In the genomic region with DNA sequence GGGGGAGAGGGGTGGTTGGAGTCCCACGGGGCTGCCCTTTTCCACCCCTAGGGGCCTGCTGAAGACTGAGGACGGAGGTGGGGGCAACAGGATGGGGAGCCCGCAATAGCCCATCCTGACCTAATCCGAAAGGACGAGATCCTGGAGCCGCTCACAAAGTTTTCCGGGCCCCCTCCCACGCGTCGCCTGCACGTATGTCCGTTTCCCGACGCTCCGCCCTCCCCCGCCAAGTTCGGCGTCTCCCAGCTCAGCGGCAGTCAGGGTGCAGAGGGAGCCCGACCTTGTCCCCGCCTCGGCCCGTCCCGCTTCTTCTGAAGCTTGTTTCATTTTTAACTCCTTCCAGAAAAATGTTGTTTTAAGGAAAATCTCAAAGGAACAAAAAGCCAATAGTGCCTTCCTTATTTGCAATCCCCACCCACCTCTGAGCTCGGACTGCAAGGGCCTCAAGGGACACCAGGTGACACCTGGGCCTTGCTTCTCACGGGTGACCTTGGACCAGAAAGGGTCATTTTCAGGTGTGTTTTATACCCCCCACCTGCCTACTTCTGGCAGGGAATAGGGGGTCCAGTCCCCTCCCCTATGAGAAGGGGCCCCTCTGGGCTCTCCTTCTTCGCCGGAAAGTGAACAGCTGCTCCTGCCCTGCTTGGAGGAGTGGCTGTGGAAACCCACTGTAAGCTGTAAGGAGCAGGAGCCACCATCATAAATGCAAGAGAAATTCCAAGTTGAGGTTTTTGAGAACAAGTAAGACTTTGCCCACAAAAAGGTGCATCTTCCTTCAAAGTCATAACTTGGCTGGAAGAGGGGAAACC, we compare ENCODE assay signal across 9 cellular contexts. TPM values are rescaled to one million over a fixed set of nuclear protein-coding genes. Genes with fewer than 3 reads are reported as not detected.
DNase-seq lines count a peak whose midpoint lies in the region; ATAC-seq, FAIRE-seq and TF ChIP-seq lines count a peak whose summit lies in the region.
"Had no signal": no experiment of that assay in that cellular context is flagged by ENCODE, and none has a peak within 500 bp of the region (broad histone marks: within the 10 kb centered on the region; RNA-seq: fewer than 3 reads in every experiment).

No MANE protein-coding gene starts in this region.

- H3K9ac ChIP-seq in colonic mucosa (ENCODE audit: low read depth in 2 of 2, low read length in 2 of 2), result peak overlapping the region in 1 of 2 donors; percentile 64

- peak overlapping the region; percentile 58 for H3K4me3 Mint-ChIP-seq in activated T-cell treated with anti-CD3 and anti-CD28 coated beads, Interleukin-2, amount 50 U/mL, for 4 hours
- peak overlapping the region; percentile 30 for H3K4me3 Mint-ChIP-seq in memory B cell

- peaks cover 19% of the 10 kb centered on the region for H3K27me3 Mint-ChIP-seq in activated T-cell treated with anti-CD3 and anti-CD28 coated beads, Interleukin-2, amount 50 U/mL, for 4 hours (ENCODE audit: low read depth)
- H3K27me3 Mint-ChIP-seq in memory B cell, result peaks cover 16% of the 10 kb centered on the region

- H3K4me3 ChIP-seq in colonic mucosa (peak overlapping the region; percentile 59), upper lobe of left lung (peak overlapping the region; percentile 36 to 90 (median 73)), MG63 (no peak overlapping the region)

- H3K9me3 Mint-ChIP-seq in activated T-cell treated with anti-CD3 and anti-CD28 coated beads, Interleukin-2, amount 50 U/mL, for 4 hours, result no peaks in the 10 kb centered on the region
- H3K9me3 Mint-ChIP-seq in memory B cell, result peaks cover 2% of the 10 kb centered on the region

- TF ChIP-seq POLR2A in upper lobe of left lung (IDR thresholded peaks at IDR 0.05), result no peak
- no peak for TF ChIP-seq POLR2A in GM12892 (IDR thresholded peaks at IDR 0.05; ENCODE audit: low read depth, low read length)

- H3K27ac Mint-ChIP-seq in memory B cell, result no peak overlapping the region

- no peak for TF ChIP-seq EP300 in upper lobe of left lung (IDR thresholded peaks at IDR 0.05)

- intact Hi-C loops in colonic mucosa (cut with DNase I), result no loop called here

- H3K36me3 Mint-ChIP-seq in activated T-cell treated with anti-CD3 and anti-CD28 coated beads, Interleukin-2, amount 50 U/mL, for 4 hours (ENCODE audit: insufficient read depth), result no peaks in the 10 kb centered on the region
- H3K36me3 Mint-ChIP-seq in memory B cell, result no peaks in the 10 kb centered on the region

- H3K36me3 ChIP-seq in colonic mucosa, result no peaks in the 10 kb centered on the region
- H3K36me3 ChIP-seq in upper lobe of left lung, result no peaks in the 10 kb centered on the region
- H3K36me3 ChIP-seq in MG63, result no peaks in the 10 kb centered on the region

- no peaks in the 10 kb centered on the region for H3K4me1 ChIP-seq in colonic mucosa
- H3K4me1 ChIP-seq in upper lobe of left lung, result peaks cover 25 to 47% (median 29%) of the 10 kb centered on the region in 4 donors

- H3K27me3 ChIP-seq in colonic mucosa, result no peaks in the 10 kb centered on the region
- H3K27me3 ChIP-seq in upper lobe of left lung, result peaks cover 0 to 17% (median 7%) of the 10 kb centered on the region in 4 donors
- H3K27me3 ChIP-seq in MG63, result peaks cover 15% of the 10 kb centered on the region

- no peak for TF ChIP-seq CTCF in colonic mucosa (IDR thresholded peaks at IDR 0.05)
- TF ChIP-seq CTCF in upper lobe of left lung (IDR thresholded peaks at IDR 0.05), result peak in 1 of 6 experiments; percentile 3

- DNase-seq in activated T-cell treated with anti-CD3 and anti-CD28 coated beads, Interleukin-2, amount 50 U/mL, for 4 hours, result no peak
- DNase-seq in activated T-cell treated with anti-CD3 and anti-CD28 coated beads for 4 hours (no peak), colonic mucosa (peak; percentile 72), memory B cell (ENCODE audit: low spot score in 2 of 2) (no peak), upper lobe of left lung (peak in 1 of 2 donors; percentile 83), GM12892 (ENCODE audit: insufficient read length) (no peak), A172 (ENCODE audit: low spot score) (no peak), MG63 (no peak)

- WGBS in upper lobe of left lung, 2 donors, result 9 to 12% methylated on average over 23 to 28 of the region's 28 CpGs

- peak overlapping the region; percentile 60 for H3K27ac ChIP-seq in colonic mucosa
- peak overlapping the region; percentile 79 to 94 (median 91) for H3K27ac ChIP-seq in upper lobe of left lung

- H3K4me1 Mint-ChIP-seq in activated T-cell treated with anti-CD3 and anti-CD28 coated beads, Interleukin-2, amount 50 U/mL, for 4 hours (ENCODE audit: low read depth), result peaks cover 7% of the 10 kb centered on the region
- H3K4me1 Mint-ChIP-seq in memory B cell, result peaks cover 5% of the 10 kb centered on the region

- FAIRE-seq in GM12892 (lab: Jason Lieb, UNC), result no peak

- no peak for ATAC-seq in activated T-cell treated with anti-CD3 and anti-CD28 coated beads, Interleukin-2, amount 50 U/mL, for 4 hours
- ATAC-seq in memory B cell (ENCODE audit: low read depth), result no peak
- peak in 1 of 2 donors; percentile 37 for ATAC-seq in upper lobe of left lung (ENCODE audit: low FRiP score in 2 of 2)

- H3K9me3 ChIP-seq in colonic mucosa (no peaks in the 10 kb centered on the region), upper lobe of left lung (no peaks in the 10 kb centered on the region), MG63 (no peaks in the 10 kb centered on the region)

RNA-seq across cellular contexts. Expression of gene ZNF423, which starts 3.4 kb away (rescaled TPM):
- total RNA-seq in activated T-cell treated with anti-CD3 and anti-CD28 coated beads, Interleukin-2, amount 50 U/mL, for 4 hours, result under 1 TPM in 1 of 3 donors, not detected in 2; 0.03 TPM
- 1 to 10 TPM; 4.7 to 7.3 TPM for total RNA-seq in colonic mucosa
- 10 to 100 TPM in 2 of 6 donors, 1 to 10 TPM in 4; 4.1 to 11.4 (median 6.7) TPM for total RNA-seq in upper lobe of left lung
- polyA plus RNA-seq in GM12892 (2012; ENCODE audit: missing spikeins), result not detected
- not detected in 2 replicates for total RNA-seq in A172 (2014; rRNA removed; shearing (Covaris generic))
- total RNA-seq in MG63 (2014; rRNA removed; shearing (Covaris generic); ENCODE audit: low replicate concordance), result 0.07 TPM in 1 of 2 replicates, not detected in the other
- total RNA-seq: LHCN-M2 had no signal
